Comparison of ENCODE assay signal across 16 cellular contexts in genomic region chr2:74242354-74243071, GRCh38. TPM values are rescaled to one million over a fixed set of nuclear protein-coding genes. Genes with fewer than 3 reads are reported as not detected.
DNase-seq lines count a peak whose midpoint lies in the region; ATAC-seq, FAIRE-seq and TF ChIP-seq lines count a peak whose summit lies in the region.
"Had no signal": no experiment of that assay in that cellular context is flagged by ENCODE, and none has a peak within 500 bp of the region (broad histone marks: within the 10 kb centered on the region; RNA-seq: fewer than 3 reads in every experiment).

No MANE protein-coding gene starts in this region.

- TF ChIP-seq RAD21 in K562 (CRISPR knock-in tag; conservative IDR thresholded peaks at IDR 0.05 in 1 of 2, IDR thresholded peaks at IDR 0.05 in 1 of 2), result no peak

- H3K4me3 ChIP-seq in HEK293 (ENCODE audit: low read depth, low read length) (no peak overlapping the region), K562 (no peak overlapping the region), small intestine (ENCODE audit: low read depth in 1 of 2, low read length in 2 of 2) (no peak overlapping the region), upper lobe of left lung (no peak overlapping the region)
- H3K4me3 ChIP-seq: GM23248 had no signal

- CTCF ChIA-PET in HEK293 (lab: Yijun Ruan, JAX), result interaction anchor here (0.6 to 0.9 kb wide), 2 partner anchors 90 to 419 kb away, joined by 4 read pairs; no protein-coding TSS in a partner anchor
- CTCF ChIA-PET in K562 (lab: Yijun Ruan, JAX; ENCODE audit: low intra/inter-chr PET ratio), result no interaction called here

- TF ChIP-seq POLR2A in K562 (conservative IDR thresholded peaks at IDR 0.05), result no peak
- no peak for TF ChIP-seq POLR2A in upper lobe of left lung (IDR thresholded peaks at IDR 0.05)

- peak overlapping the region; percentile 49 for H3K27ac Mint-ChIP-seq in activated naive CD8-positive, alpha-beta T cell treated with anti-CD3 and anti-CD28 coated beads, Interleukin-2, amount 50 U/mL, for 24 hours
- H3K27ac Mint-ChIP-seq in activated naive CD8-positive, alpha-beta T cell treated with anti-CD3 and anti-CD28 coated beads for 36 hours, result no peak overlapping the region
- no peak overlapping the region for H3K27ac Mint-ChIP-seq in activated T-helper 2 cell treated with anti-CD3 and anti-CD28 coated beads, Interferon-gamma antibody, Interleukin-2, Interleukin-4, amounts not matched to agents 10 μg/mL and 5 μg/mL and 100 μg/mL, durations not matched to agents 14 hours and 24 hours and 36 hours
- H3K27ac Mint-ChIP-seq: B cell; CD4-positive, alpha-beta T cell had no signal

- in situ Hi-C loops in K562 (cut with MboI), result no loop called here

- no peaks in the 10 kb centered on the region for H4K20me1 ChIP-seq in K562 (replicated peaks; ENCODE audit: control insufficient read depth, insufficient read depth, low read length)

- H3K36me3 Mint-ChIP-seq in activated naive CD8-positive, alpha-beta T cell treated with anti-CD3 and anti-CD28 coated beads, Interleukin-2, amount 50 U/mL, for 24 hours (ENCODE audit: low read depth), result no peaks in the 10 kb centered on the region
- H3K36me3 Mint-ChIP-seq in activated naive CD8-positive, alpha-beta T cell treated with anti-CD3 and anti-CD28 coated beads for 36 hours, result no peaks in the 10 kb centered on the region
- no peaks in the 10 kb centered on the region for H3K36me3 Mint-ChIP-seq in activated T-helper 2 cell treated with anti-CD3 and anti-CD28 coated beads, Interferon-gamma antibody, Interleukin-2, Interleukin-4, amounts not matched to agents 10 μg/mL and 5 μg/mL and 100 μg/mL, durations not matched to agents 14 hours and 24 hours and 36 hours (ENCODE audit: low read depth)

- BruUV-seq in K562 (replicated peaks; lab: Mats Ljungman, UMichigan), result no TSS peak

- TF ChIP-seq CTCF in HEK293 (tag by site-specific recombination; IDR thresholded peaks at IDR 0.05) (no peak), K562 (IDR thresholded peaks at IDR 0.05 in 2 of 3, conservative IDR thresholded peaks at IDR 0.05 in 1 of 3; ENCODE audit: insufficient read depth in 2 of 3, low read depth in 1 of 3, low read length in 3 of 3) (no peak), upper lobe of left lung (IDR thresholded peaks at IDR 0.05) (no peak)

- no peaks in the 10 kb centered on the region for H3K27me3 Mint-ChIP-seq in activated naive CD8-positive, alpha-beta T cell treated with anti-CD3 and anti-CD28 coated beads, Interleukin-2, amount 50 U/mL, for 24 hours
- H3K27me3 Mint-ChIP-seq in activated naive CD8-positive, alpha-beta T cell treated with anti-CD3 and anti-CD28 coated beads for 36 hours, result no peaks in the 10 kb centered on the region
- peaks cover 5% of the 10 kb centered on the region for H3K27me3 Mint-ChIP-seq in activated T-helper 2 cell treated with anti-CD3 and anti-CD28 coated beads, Interferon-gamma antibody, Interleukin-2, Interleukin-4, amounts not matched to agents 10 μg/mL and 5 μg/mL and 100 μg/mL, durations not matched to agents 14 hours and 24 hours and 36 hours (ENCODE audit: low read depth)
- H3K27me3 Mint-ChIP-seq: B cell; CD4-positive, alpha-beta T cell had no signal

- H3K4me1 ChIP-seq in HEK293 (ENCODE audit: control insufficient read depth, insufficient read depth, low read length) (no peaks in the 10 kb centered on the region), K562 (replicated peaks in 1 of 2; ENCODE audit: control insufficient read depth in 2 of 2, insufficient read depth in 2 of 2, low read length in 2 of 2) (peaks cover 4 to 6% of the 10 kb centered on the region in 2 experiments; a peak in 2 of 5 replicates), small intestine (ENCODE audit: control insufficient read depth in 2 of 2, insufficient read depth in 1 of 2, low read depth in 1 of 2, low read length in 1 of 2) (no peaks in the 10 kb centered on the region), upper lobe of left lung (no peaks in the 10 kb centered on the region)

- H3K9ac ChIP-seq in K562 (ENCODE audit: insufficient read depth in 1 of 2, low read depth in 2 of 2, low read length in 2 of 2), result no peak overlapping the region
- H3K9ac ChIP-seq: GM23248 had no signal

- no peak overlapping the region for H2AFZ ChIP-seq in K562 (ENCODE audit: low read depth, low read length)
- H2AFZ ChIP-seq: GM23248 had no signal

- H3K79me2 ChIP-seq in K562 (ENCODE audit: control insufficient read depth, insufficient read depth, low read length), result no peaks in the 10 kb centered on the region

- TF ChIP-seq EP300 in K562 (IDR thresholded peaks at IDR 0.05; ENCODE audit: low read length) (no peak; the same call in 1 of the 2 replicates), upper lobe of left lung (IDR thresholded peaks at IDR 0.05) (no peak)

- WGBS in K562 (ENCODE audit: insufficient coverage, low coverage, missing lambda C conversion rate), result 22% methylated on average over 7 of the region's 7 CpGs
- 68 to 81% (median 75%) methylated on average over 7 of the region's 7 CpGs for WGBS in small intestine, 3 donors
- 90 to 92% methylated on average over 7 of the region's 7 CpGs for WGBS in upper lobe of left lung, 2 donors

- no peaks in the 10 kb centered on the region for H3K9me3 Mint-ChIP-seq in activated naive CD8-positive, alpha-beta T cell treated with anti-CD3 and anti-CD28 coated beads, Interleukin-2, amount 50 U/mL, for 24 hours
- H3K9me3 Mint-ChIP-seq in activated naive CD8-positive, alpha-beta T cell treated with anti-CD3 and anti-CD28 coated beads for 36 hours, result no peaks in the 10 kb centered on the region
- no peaks in the 10 kb centered on the region for H3K9me3 Mint-ChIP-seq in activated T-helper 2 cell treated with anti-CD3 and anti-CD28 coated beads, Interferon-gamma antibody, Interleukin-2, Interleukin-4, amounts not matched to agents 10 μg/mL and 5 μg/mL and 100 μg/mL, durations not matched to agents 14 hours and 24 hours and 36 hours
- H3K9me3 Mint-ChIP-seq: CD4-positive, alpha-beta T cell had no signal

- H3K4me3 Mint-ChIP-seq in activated naive CD8-positive, alpha-beta T cell treated with anti-CD3 and anti-CD28 coated beads, Interleukin-2, amount 50 U/mL, for 24 hours, result no peak overlapping the region
- no peak overlapping the region for H3K4me3 Mint-ChIP-seq in activated naive CD8-positive, alpha-beta T cell treated with anti-CD3 and anti-CD28 coated beads for 36 hours
- H3K4me3 Mint-ChIP-seq in activated T-helper 2 cell treated with anti-CD3 and anti-CD28 coated beads, Interferon-gamma antibody, Interleukin-2, Interleukin-4, amounts not matched to agents 10 μg/mL and 5 μg/mL and 100 μg/mL, durations not matched to agents 14 hours and 24 hours and 36 hours (ENCODE audit: low read depth), result no peak overlapping the region
- H3K4me3 Mint-ChIP-seq: B cell; CD4-positive, alpha-beta T cell had no signal

- no peak for DNase-seq in activated naive CD8-positive, alpha-beta T cell treated with anti-CD3 and anti-CD28 coated beads, Interleukin-2, amount 50 U/mL, for 24 hours
- no peak for DNase-seq in activated naive CD8-positive, alpha-beta T cell treated with anti-CD3 and anti-CD28 coated beads for 36 hours
- DNase-seq in K562 (ENCODE audit: extremely low read depth in 1 of 4, low spot score in 3 of 4) (no peak), small intestine (peak; percentile 57), upper lobe of left lung (no peak), GM19239 (ENCODE audit: insufficient read length, low spot score) (no peak)
- DNase-seq in activated T-helper 2 cell treated with anti-CD3 and anti-CD28 coated beads, Interferon-gamma antibody, Interleukin-2, Interleukin-4, amounts not matched to agents 10 μg/mL and 5 μg/mL and 100 μg/mL, durations not matched to agents 14 hours and 24 hours and 36 hours (ENCODE audit: low spot score), result no peak
- DNase-seq: C1 segment of cervical spinal cord; Calu3; CD4-positive, alpha-beta T cell; DMS 273 treated with DMSO at 0.1 percent for 48 hours; GM23248 had no signal

- H3K36me3 ChIP-seq in HEK293 (ENCODE audit: control insufficient read depth in 2 of 2, insufficient read depth in 1 of 2, low read length in 2 of 2) (no peaks in the 10 kb centered on the region), K562 (ENCODE audit: control insufficient read depth, insufficient read depth, low read length) (no peaks in the 10 kb centered on the region), small intestine (ENCODE audit: control insufficient read depth in 2 of 2, insufficient read depth in 2 of 2, low read length in 2 of 2) (no peaks in the 10 kb centered on the region), upper lobe of left lung (peaks cover 0 to 2% (median 0%) of the 10 kb centered on the region in 4 donors)

- H3K9me1 ChIP-seq in K562 (ENCODE audit: control insufficient read depth, insufficient read depth, low read length), result no peaks in the 10 kb centered on the region

- H3K4me1 Mint-ChIP-seq in activated naive CD8-positive, alpha-beta T cell treated with anti-CD3 and anti-CD28 coated beads, Interleukin-2, amount 50 U/mL, for 24 hours, result no peaks in the 10 kb centered on the region
- H3K4me1 Mint-ChIP-seq in activated naive CD8-positive, alpha-beta T cell treated with anti-CD3 and anti-CD28 coated beads for 36 hours, result peaks cover 3% of the 10 kb centered on the region
- peaks cover 3% of the 10 kb centered on the region for H3K4me1 Mint-ChIP-seq in activated T-helper 2 cell treated with anti-CD3 and anti-CD28 coated beads, Interferon-gamma antibody, Interleukin-2, Interleukin-4, amounts not matched to agents 10 μg/mL and 5 μg/mL and 100 μg/mL, durations not matched to agents 14 hours and 24 hours and 36 hours (ENCODE audit: low read depth)
- H3K4me1 Mint-ChIP-seq: B cell had no signal

- no peak overlapping the region for H3K27ac ChIP-seq in HEK293 (ENCODE audit: extremely low read depth, low read depth, low read length)
- no peak overlapping the region for H3K27ac ChIP-seq in K562 (ENCODE audit: extremely low read depth, low read depth, low read length)
- no peak overlapping the region for H3K27ac ChIP-seq in small intestine (ENCODE audit: low read depth in 1 of 2, low read length in 1 of 2)
- H3K27ac ChIP-seq in upper lobe of left lung, result no peak overlapping the region
- H3K27ac ChIP-seq: GM23248 had no signal

- no peaks in the 10 kb centered on the region for H3K9me3 ChIP-seq in HEK293 (ENCODE audit: control insufficient read depth, insufficient read depth, low read depth, low read length)
- H3K9me3 ChIP-seq in K562 (replicated peaks; ENCODE audit: control insufficient read depth, insufficient read depth, low read depth, low read length), result no peaks in the 10 kb centered on the region
- H3K9me3 ChIP-seq in small intestine (ENCODE audit: control insufficient read depth, low read depth), result no peaks in the 10 kb centered on the region
- H3K9me3 ChIP-seq in upper lobe of left lung, result no peaks in the 10 kb centered on the region

- POLR2A ChIA-PET in HEK293 (lab: Yijun Ruan, JAX), result no interaction called here
- POLR2A ChIA-PET in K562 (lab: Yijun Ruan, JAX), result interaction anchor here (1.0 kb wide), 1 partner anchor 15 kb away, joined by 3 read pairs; no protein-coding TSS in a partner anchor

- H3K27me3 ChIP-seq in K562 (ENCODE audit: control insufficient read depth in 2 of 2, insufficient read depth in 2 of 2, low read length in 2 of 2) (peaks cover 0 to 5% of the 10 kb centered on the region in 2 experiments; a peak in 3 of 5 replicates), small intestine (ENCODE audit: control insufficient read depth in 2 of 2, insufficient read depth in 2 of 2, low read length in 2 of 2) (no peaks in the 10 kb centered on the region), upper lobe of left lung (no peaks in the 10 kb centered on the region)

- intact Hi-C loops in K562 (cut with micrococcal nuclease), result no loop called here
- intact Hi-C loops in activated T-helper 2 cell treated with anti-CD3 and anti-CD28 coated beads, Interferon-gamma antibody, Interleukin-2, Interleukin-4, amounts not matched to agents 10 μg/mL and 5 μg/mL and 100 μg/mL, durations not matched to agents 14 hours and 24 hours and 36 hours (cut with micrococcal nuclease), result no loop called here

- FAIRE-seq in K562 (lab: Jason Lieb, UNC), result no peak
- FAIRE-seq in small intestine (lab: Jason Lieb, UNC), result no peak
- FAIRE-seq in GM19239 (lab: Jason Lieb, UNC), result no peak
- FAIRE-seq: H54, HTR-8/SVneo had no signal

- ATAC-seq in activated naive CD8-positive, alpha-beta T cell treated with anti-CD3 and anti-CD28 coated beads, Interleukin-2, amount 50 U/mL, for 24 hours, result no peak
- ATAC-seq in K562 (peak; percentile 46), upper lobe of left lung (ENCODE audit: low FRiP score in 2 of 2) (no peak)

- H3K4me2 ChIP-seq in K562 (ENCODE audit: insufficient read depth, low read length), result no peak overlapping the region

RNA-seq across cellular contexts. Expression of gene MTHFD2, which starts 44.1 kb away (rescaled TPM):
- 100 to 1,000 TPM; 375 to 398 TPM for total RNA-seq in activated naive CD8-positive, alpha-beta T cell treated with anti-CD3 and anti-CD28 coated beads for 36 hours
- 103 and 165 TPM in 2 replicates for total RNA-seq in K562 (2011; cell fraction: chromatin; rRNA removed; ENCODE audit: low replicate concordance)
- total RNA-seq in K562 (2011; cell fraction: nucleolus; rRNA removed), result 57.2 and 63.5 TPM in 2 replicates
- total RNA-seq in K562 (2011; cell fraction: nucleoplasm; rRNA removed), result 91.3 and 130 TPM in 2 replicates
- total RNA-seq in K562 (2014; rRNA removed), result 145 and 160 TPM in 2 replicates
- total RNA-seq in K562 (2014; rRNA removed; fragmentation: Illumina TruSeq; extraction: Trizol), result 234 and 297 TPM in 2 replicates
- 110 and 113 TPM in 2 replicates for total RNA-seq in K562 (2015; rRNA removed; fragmentation: Illumina TruSeq; extraction: Trizol)
- 238 and 255 TPM in 2 replicates for total RNA-seq in K562 (2021)
- 219 and 308 TPM in 2 replicates for polyA plus RNA-seq in K562 (2011; rRNA removed)
- polyA plus RNA-seq in K562 (2011; cell fraction: cytosol; rRNA removed), result 104 and 118 TPM in 2 replicates
- polyA plus RNA-seq in K562 (2011; cell fraction: nucleus; rRNA removed), result 61.1 and 65.9 TPM in 2 replicates
- polyA plus RNA-seq in K562 (2012), result 129 and 393 TPM in 2 replicates
- 175 and 209 TPM in 2 replicates for polyA plus RNA-seq in K562 (2014; fragmentation: Illumina TruSeq; extraction: Trizol)
- polyA plus RNA-seq in K562 (2014; fragmentation: Nextera tagmentation; extraction: Ambion mirVana), result 100 to 1,000 TPM; 476 to 520 TPM
- polyA plus RNA-seq in K562 (2014; rRNA removed), result 218 and 221 TPM in 2 replicates
- polyA minus RNA-seq in K562 (2011; rRNA and poly(A)+ RNA removed), result 245 and 259 TPM in 2 replicates
- 78.1 and 90.0 TPM in 2 replicates for polyA minus RNA-seq in K562 (2011; cell fraction: cytosol; rRNA and poly(A)+ RNA removed)
- polyA minus RNA-seq in K562 (2011; cell fraction: nucleus; rRNA and poly(A)+ RNA removed), result 27.5 and 32.1 TPM in 2 replicates
- 100 to 1,000 TPM in 1 of 3 donors, 10 to 100 TPM in 1, 1 to 10 TPM in 1; 8.1 to 114 (median 12.4) TPM for polyA plus RNA-seq in small intestine
- total RNA-seq in upper lobe of left lung, result 10 to 100 TPM in 5 of 6 donors, 1 to 10 TPM in 1; 8.4 to 68.1 (median 34.5) TPM
- total RNA-seq in activated T-helper 2 cell treated with anti-CD3 and anti-CD28 coated beads, Interferon-gamma antibody, Interleukin-2, Interleukin-4, amounts not matched to agents 10 μg/mL and 5 μg/mL and 100 μg/mL, durations not matched to agents 14 hours and 24 hours and 36 hours, result 371 and 381 TPM in 2 replicates
